In the genomic region with DNA sequence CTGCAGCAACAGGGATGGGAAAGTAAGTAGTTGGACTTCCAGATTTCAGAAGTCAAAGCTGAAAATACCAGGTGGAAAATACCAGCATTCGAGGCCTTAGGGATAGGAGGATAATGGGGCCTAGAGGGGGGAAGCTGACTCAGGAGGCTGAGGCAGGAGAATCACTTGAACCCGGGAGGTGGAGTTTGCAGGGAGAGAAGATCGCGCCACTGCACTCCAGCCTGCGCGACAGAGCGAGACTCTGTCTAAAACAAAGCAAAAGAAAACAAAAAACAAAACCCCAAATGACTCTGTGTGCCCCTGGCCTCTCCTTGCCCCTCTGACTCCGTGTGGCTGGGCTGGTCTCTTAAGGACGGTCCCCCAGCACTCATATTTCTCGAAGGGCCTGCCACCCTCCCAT, we compare ENCODE assay signal across 8 cellular contexts. TPM values are rescaled to one million over a fixed set of nuclear protein-coding genes. Genes with fewer than 3 reads are reported as not detected.
DNase-seq lines count a peak whose midpoint lies in the region; ATAC-seq and TF ChIP-seq lines count a peak whose summit lies in the region.

No MANE protein-coding gene starts in this region.

- DNase-seq in NB4 (ENCODE audit: low read depth), result peak; percentile 25
- DNase-seq in colonic mucosa, result no peak
- DNase-seq in natural killer cell, result no peak
- no peak for DNase-seq in NCI-H1694 (lab: John Stamatoyannopoulos, UW)
- DNase-seq in activated effector memory CD4-positive, alpha-beta T cell treated with Interleukin-2 at 50 U/mL for 16 hours, result no peak
- DNase-seq in UCSD-AML1 (lab: John Stamatoyannopoulos, UW; ENCODE audit: unreplicated experiment), result no peak

- peak overlapping the region; percentile 98 for H3K27ac Mint-ChIP-seq in natural killer cell

- H3K36me3 Mint-ChIP-seq in natural killer cell, result peaks cover 20% of the 10 kb centered on the region

- H3K79me2 ChIP-seq in ACC112 (ENCODE audit: control insufficient read depth, insufficient read depth, low read length, unreplicated experiment), result peaks cover 5% of the 10 kb centered on the region

- H3K36me3 ChIP-seq in ACC112 (ENCODE audit: insufficient read depth, low read length), result no peaks in the 10 kb centered on the region; the same call in 1 of the 2 replicates
- H3K36me3 ChIP-seq in colonic mucosa, result no peaks in the 10 kb centered on the region

- H3K4me1 Mint-ChIP-seq in natural killer cell, result peaks cover 79 to 94% of the 10 kb centered on the region in 2 donors

- intact Hi-C loops in colonic mucosa (cut with DNase I) (no loop called here), natural killer cell (cut with micrococcal nuclease) (no loop called here)

- ATAC-seq in natural killer cell (no peak), HG02610 (IDR thresholded peaks at IDR 0.05; ENCODE audit: unreplicated experiment) (no peak)

- no peaks in the 10 kb centered on the region for H3K9me3 Mint-ChIP-seq in natural killer cell

- no peaks in the 10 kb centered on the region for H3K27me3 ChIP-seq in ACC112 (ENCODE audit: insufficient read depth, low read length)
- H3K27me3 ChIP-seq in colonic mucosa, result no peaks in the 10 kb centered on the region

- no peak for TF ChIP-seq POLR2A in NB4 (IDR thresholded peaks at IDR 0.05; ENCODE audit: extremely low read depth, insufficient read length)

- no peaks in the 10 kb centered on the region for H3K27me3 Mint-ChIP-seq in natural killer cell (ENCODE audit: low read depth in 2 of 2)

- H3K4me3 ChIP-seq in ACC112 (ENCODE audit: low read depth, low read length) (peak overlapping the region; percentile 80), NB4 (ENCODE audit: low read depth, low read length) (no peak overlapping the region), colonic mucosa (peak overlapping the region; percentile 36)

- TF ChIP-seq CTCF in NB4 (IDR thresholded peaks at IDR 0.05; ENCODE audit: low read depth, low read length) (no peak), colonic mucosa (IDR thresholded peaks at IDR 0.05) (no peak), natural killer cell (IDR thresholded peaks at IDR 0.05) (no peak)

- peak overlapping the region; percentile 73 for H2AFZ ChIP-seq in ACC112 (ENCODE audit: low read length, unreplicated experiment)

- H3K9me3 ChIP-seq in colonic mucosa, result no peaks in the 10 kb centered on the region

- peak overlapping the region; percentile 96 for H3K4me3 Mint-ChIP-seq in natural killer cell

- H3K27ac ChIP-seq in ACC112 (ENCODE audit: low read depth, low read length), result peak overlapping the region; percentile 50; the same call in 1 of the 2 replicates
- H3K27ac ChIP-seq in colonic mucosa, result no peak overlapping the region

- H3K4me1 ChIP-seq in ACC112 (ENCODE audit: control insufficient read depth, insufficient read depth, low read length, unreplicated experiment), result peaks cover 28% of the 10 kb centered on the region
- H3K4me1 ChIP-seq in colonic mucosa, result peaks cover 6% of the 10 kb centered on the region

- peak overlapping the region; percentile 46 to 70 for H3K9ac ChIP-seq in colonic mucosa (ENCODE audit: low read depth in 2 of 2, low read length in 2 of 2)

RNA-seq across cellular contexts. Expression of gene SH2D2A, which starts 3.4 kb away (rescaled TPM):
- total RNA-seq in colonic mucosa, result 1 to 10 TPM; 1.9 to 3.1 TPM
- 100 to 1,000 TPM; 155 to 324 (median 312) TPM for total RNA-seq in natural killer cell

RNA-seq across cellular contexts. Expression of gene INSRR, which starts 45.6 kb away (rescaled TPM):
- total RNA-seq in colonic mucosa, result not detected
- under 1 TPM; 0.10 to 0.18 (median 0.14) TPM for total RNA-seq in natural killer cell

RNA-seq across cellular contexts. Expression of gene PRCC, which starts 46.0 kb away (rescaled TPM):
- total RNA-seq in colonic mucosa (10 to 100 TPM; 57.1 to 58.7 TPM), natural killer cell (10 to 100 TPM; 66.5 to 92.4 (median 69.1) TPM)

RNA-seq across cellular contexts. Expression of gene NTRK1, which starts 47.4 kb away (rescaled TPM):
- 1 to 10 TPM in 1 of 2 donors, under 1 TPM in 1; 0.56 to 1.1 TPM for total RNA-seq in colonic mucosa
- total RNA-seq in natural killer cell, result 10 to 100 TPM in 1 of 3 donors, 1 to 10 TPM in 2; 1.7 to 16.7 (median 2.4) TPM

Comparison
In these comparisons a context has a peak if more than half of its experiments do, and no peak if none do; other contexts are left out.
1. RNA of gene SH2D2A, which starts 3.4 kb away (total RNA-seq): 155 to 324 TPM in natural killer cell; 1.9 to 3.1 TPM in colonic mucosa; every median in the first group is over 10 times any median in the second.